Comparison of ENCODE assay signal across 8 cellular contexts in the genomic region with DNA sequence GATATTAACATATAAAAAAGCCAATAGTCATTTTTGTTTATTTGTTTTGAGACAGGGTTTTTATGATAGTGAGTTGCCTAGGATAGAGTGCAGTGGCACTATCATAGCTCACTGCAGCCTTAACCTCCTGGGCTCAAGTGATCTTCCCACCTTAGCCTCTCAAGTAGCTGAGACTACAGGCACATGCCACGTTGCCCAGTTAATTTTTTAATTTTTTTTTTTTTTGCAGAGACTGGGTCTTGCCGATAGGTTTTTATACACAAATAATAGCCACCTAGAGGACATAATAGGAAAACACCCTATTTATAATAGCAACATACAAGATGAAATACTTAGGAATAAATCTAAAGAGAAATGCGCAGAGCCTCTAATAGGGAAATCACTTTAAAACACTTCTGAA. TPM values are rescaled to one million over a fixed set of nuclear protein-coding genes. Genes with fewer than 3 reads are reported as not detected.
DNase-seq lines count a peak whose midpoint lies in the region; ATAC-seq and TF ChIP-seq lines count a peak whose summit lies in the region.

No MANE protein-coding gene starts in this region.

- intact Hi-C loops in IMR-90 (cut with micrococcal nuclease): no loop called here
- intact Hi-C loops in MCF 10A (cut with micrococcal nuclease): no loop called here
- intact Hi-C loops in lower lobe of right lung (cut with DNase I): no loop called here

- BruUV-seq in IMR-90 (replicated peaks; lab: Mats Ljungman, UMichigan) (no TSS peak), MCF 10A (replicated peaks; lab: Mats Ljungman, UMichigan) (no TSS peak)

- 0 out of 2 replicates have a peak, but pooled peaks have one; percentile 14 for TF ChIP-seq RAD21 in IMR-90 (IDR thresholded peaks at IDR 0.05; ENCODE audit: low read length)

- H3K36me3 Mint-ChIP-seq in MCF 10A (ENCODE audit: insufficient read depth, unreplicated experiment): peaks cover 80% of the 10 kb centered on the region

- in situ Hi-C loops in IMR-90 (cut with MboI; ENCODE audit: low sequenced_read_pairs): no loop called here

- DNase-seq in IMR-90 (peak; percentile 55), MCF 10A (ENCODE audit: unreplicated experiment) (peak; percentile 33), lower lobe of right lung (no peak), activated T-cell treated with anti-CD3 and anti-CD28 coated beads for 4 hours (no peak)

- no peak overlapping the region for H4K5ac ChIP-seq in IMR-90 (ENCODE audit: low read depth, low read length)

- H3K56ac ChIP-seq in IMR-90 (ENCODE audit: extremely low read depth, insufficient read depth, low read length): no peak overlapping the region

- no peaks in the 10 kb centered on the region for H3K9me3 Mint-ChIP-seq in MCF 10A (ENCODE audit: unreplicated experiment)

- H3K4me1 Mint-ChIP-seq in MCF 10A (ENCODE audit: insufficient read depth, unreplicated experiment): peaks cover 7% of the 10 kb centered on the region

- no peak overlapping the region for H4K8ac ChIP-seq in IMR-90 (ENCODE audit: low read depth in 2 of 2, low read length in 2 of 2)

- H3K4me3 ChIP-seq in IMR-90 (ENCODE audit: insufficient read depth, low read depth, low read length): no peak overlapping the region
- no peak overlapping the region for H3K4me3 ChIP-seq in lower lobe of right lung

- H3K27me3 ChIP-seq in IMR-90 (ENCODE audit: control insufficient read depth, insufficient read depth, low read length) (no peaks in the 10 kb centered on the region), lower lobe of right lung (ENCODE audit: low read depth) (no peaks in the 10 kb centered on the region)

- H3K9me3 ChIP-seq in IMR-90 (ENCODE audit: control insufficient read depth, insufficient read depth, low read length): no peaks in the 10 kb centered on the region
- H3K9me3 ChIP-seq in lower lobe of right lung: no peaks in the 10 kb centered on the region

- no peak for TF ChIP-seq POLR2A in IMR-90 (IDR thresholded peaks at IDR 0.05; ENCODE audit: low read depth, low read length)

- no peak overlapping the region for H3K4me3 Mint-ChIP-seq in MCF 10A (ENCODE audit: unreplicated experiment)

- H3K23ac ChIP-seq in IMR-90 (ENCODE audit: low read depth, low read length): no peak overlapping the region

- peak; percentile 22; the same call in 1 of the 2 replicates for ATAC-seq in IMR-90 (ENCODE audit: low read depth)
- peak in 1 of 2 donors; percentile 25 for ATAC-seq in lower lobe of right lung
- ATAC-seq in GM19328 (IDR thresholded peaks at IDR 0.05; ENCODE audit: unreplicated experiment): no peak
- ATAC-seq in HG03280 (IDR thresholded peaks at IDR 0.05; ENCODE audit: unreplicated experiment): no peak
- ATAC-seq in GM21360 (IDR thresholded peaks at IDR 0.05; ENCODE audit: unreplicated experiment): no peak

- H3K9me1 ChIP-seq in IMR-90 (ENCODE audit: insufficient read depth, low read length): no peaks in the 10 kb centered on the region

- no peak overlapping the region for H2BK15ac ChIP-seq in IMR-90 (ENCODE audit: low read depth, low read length)

- H2BK20ac ChIP-seq in IMR-90 (ENCODE audit: low read depth, low read length): no peak overlapping the region

- H3K9ac ChIP-seq in IMR-90 (ENCODE audit: low read depth, low read length): no peak overlapping the region

- H2AFZ ChIP-seq in IMR-90 (replicated peaks; ENCODE audit: low read length, poor library complexity): no peak overlapping the region

- peaks cover 20% of the 10 kb centered on the region for H3K36me3 ChIP-seq in IMR-90 (ENCODE audit: control insufficient read depth, insufficient read depth, low read length)
- H3K36me3 ChIP-seq in lower lobe of right lung: peaks cover 55% of the 10 kb centered on the region

- TF ChIP-seq CTCF in C4-2B (conservative IDR thresholded peaks at IDR 0.05): peak; percentile 75
- TF ChIP-seq CTCF in IMR-90 (conservative IDR thresholded peaks at IDR 0.05; ENCODE audit: low read depth, low read length): peak; percentile 53
- peak; percentile 17 for TF ChIP-seq CTCF in MCF 10A (IDR thresholded peaks at IDR 0.05; ENCODE audit: unreplicated experiment)
- peak; percentile 26 for TF ChIP-seq CTCF in lower lobe of right lung (IDR thresholded peaks at IDR 0.05)

- H4K91ac ChIP-seq in IMR-90 (ENCODE audit: insufficient read depth, low read depth, low read length): no peak overlapping the region

- H2AK5ac ChIP-seq in IMR-90 (ENCODE audit: low read depth, low read length): no peak overlapping the region

- POLR2A ChIA-PET in IMR-90 (lab: Charles Lee; ENCODE audit: unreplicated experiment) (no interaction called here), MCF 10A (lab: Yijun Ruan, JAX) (interaction anchor here (1.1 kb wide), 2 partner anchors 12 to 15 kb away, joined by 3 to 8 read pairs; no protein-coding TSS in a partner anchor)

- H2AK9ac ChIP-seq in IMR-90 (replicated peaks; ENCODE audit: low read depth, low read length, poor library complexity): no peak overlapping the region

- no peak overlapping the region for H3K27ac Mint-ChIP-seq in MCF 10A (ENCODE audit: low read depth, unreplicated experiment)

- dilution Hi-C loops in IMR-90 (cut with HindIII; ENCODE audit: low sequenced_read_pairs, unreplicated experiment): no loop called here

- no peak overlapping the region for H3K4ac ChIP-seq in IMR-90 (ENCODE audit: low read depth, low read length)

- H2BK5ac ChIP-seq in IMR-90 (ENCODE audit: low read depth, low read length, poor library complexity, severe bottlenecking): no peak overlapping the region

- peaks cover 38% of the 10 kb centered on the region for H4K20me1 ChIP-seq in IMR-90 (ENCODE audit: insufficient read depth, low read length)

- no CpG with 5 or more reads among the region's 3 CpGs for WGBS in IMR-90 (ENCODE audit: extremely low coverage in 2 of 2, insufficient read length in 1 of 2), 2 experiments

- no peak overlapping the region for H2BK120ac ChIP-seq in IMR-90 (ENCODE audit: low read depth, low read length)

- no peak overlapping the region for H3K4me2 ChIP-seq in IMR-90 (ENCODE audit: low read depth, low read length)

- H3K79me1 ChIP-seq in IMR-90 (ENCODE audit: low read depth in 1 of 2, low read length in 2 of 2): peaks cover 23 to 59% of the 10 kb centered on the region in 2 experiments

- CTCF ChIA-PET in IMR-90 (lab: Yijun Ruan, JAX) (interaction anchor here (0.6 to 1.0 kb wide), 3 partner anchors 10 to 319 kb away, joined by 4 to 5 read pairs (median 5); no protein-coding TSS in a partner anchor), MCF 10A (lab: Yijun Ruan, JAX) (interaction anchor here (0.5 to 1.5 kb wide), 9 partner anchors 8 to 677 kb away, joined by 3 to 6 read pairs (median 5); no protein-coding TSS in a partner anchor)

- H3K18ac ChIP-seq in IMR-90 (ENCODE audit: low read depth, low read length): no peak overlapping the region

- H3K27ac ChIP-seq in C4-2B: no peak overlapping the region
- H3K27ac ChIP-seq in IMR-90 (ENCODE audit: insufficient read depth, low read length): no peak overlapping the region
- H3K27ac ChIP-seq in lower lobe of right lung: no peak overlapping the region

- H3K27me3 Mint-ChIP-seq in MCF 10A (ENCODE audit: insufficient read depth, unreplicated experiment): no peaks in the 10 kb centered on the region

- peaks cover 2% of the 10 kb centered on the region for H3K4me1 ChIP-seq in IMR-90 (ENCODE audit: control insufficient read depth, insufficient read depth, low read length)
- peaks cover 21% of the 10 kb centered on the region for H3K4me1 ChIP-seq in lower lobe of right lung

- H3K14ac ChIP-seq in IMR-90 (replicated peaks; ENCODE audit: low read depth, low read length): no peak overlapping the region

TF ChIP-seq in IMR-90, 13 proteins besides CTCF, POLR2A, EP300 and RAD21:
- TF ChIP-seq SMC3 (IDR thresholded peaks at IDR 0.05; ENCODE audit: low read depth, low read length) (peak; percentile 26; the same call in 1 of the 2 replicates), RFX5 (IDR thresholded peaks at IDR 0.05; ENCODE audit: low read depth, low read length) (no peak)

RNA-seq across cellular contexts. Expression of a gene that starts 13.3 kb away (rescaled TPM):
- total RNA-seq in IMR-90 (2012; rRNA removed) (51.6 and 57.2 TPM in 2 replicates), MCF 10A (2022) (165 and 213 TPM in 2 replicates), lower lobe of right lung (60.6 TPM)
- polyA plus RNA-seq in IMR-90 (2012; rRNA removed): 43.7 and 59.9 TPM in 2 replicates
- 6.5 and 7.7 TPM in 2 replicates for polyA plus RNA-seq in IMR-90 (2012; cell fraction: cytosol; rRNA removed)
- 3.0 and 35.6 TPM in 2 replicates for polyA plus RNA-seq in IMR-90 (2012; cell fraction: nucleus; rRNA removed; ENCODE audit: low replicate concordance)

Comparison
In these comparisons a context has a peak if more than half of its experiments do, and no peak if none do; other contexts are left out.
1. CTCF ChIP-seq: peak in every context shown above with its lines; median percentile 75 in C4-2B; 53 in IMR-90; 26 in lower lobe of right lung; 17 in MCF 10A.
2. DNase-seq: peak in IMR-90 (single experiment) and MCF 10A (single experiment); none in lower lobe of right lung (single experiment) and activated T-cell treated with anti-CD3 and anti-CD28 coated beads for 4 hours (single experiment).